1 cellular context compared by ENCODE assay signal in the genomic region with DNA sequence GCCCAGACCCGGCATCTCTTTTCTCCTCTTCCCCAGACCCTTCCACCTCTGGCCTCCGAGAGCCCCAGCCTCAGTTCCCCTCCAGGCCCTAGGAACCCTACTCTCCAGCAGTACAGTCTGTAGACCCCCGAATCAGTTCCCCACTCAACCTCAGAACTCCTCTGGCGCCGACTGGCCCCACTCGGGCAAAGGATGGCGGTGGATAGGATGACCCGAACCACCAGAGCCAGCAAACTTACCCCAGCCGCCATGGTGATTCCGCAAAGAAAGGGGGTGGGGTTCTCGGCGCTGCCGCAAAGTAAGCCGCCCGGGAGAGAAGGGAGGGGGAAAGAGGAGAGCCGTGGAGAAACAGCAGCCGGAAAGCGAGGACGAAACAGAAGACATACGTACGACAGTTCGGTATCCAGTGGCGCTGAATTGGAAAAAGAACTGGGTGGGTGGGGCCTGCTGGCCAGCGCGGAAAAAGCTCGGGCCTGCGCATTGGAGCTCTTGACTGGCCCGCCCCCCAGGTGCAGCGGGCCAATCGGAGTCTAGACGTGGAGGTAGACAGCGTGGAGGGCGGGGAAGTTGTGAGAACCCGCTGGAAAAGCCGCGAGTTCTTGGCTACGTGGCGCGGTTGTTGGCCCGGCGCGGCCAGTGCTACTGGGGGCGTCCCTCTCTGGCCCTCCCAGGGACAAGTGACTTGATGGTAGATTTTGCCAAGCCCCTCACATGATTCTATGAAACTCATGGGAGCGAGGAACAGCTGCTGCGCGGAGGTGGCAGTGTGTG.
TF ChIP-seq lines count a peak whose summit lies in the region.

A gene with protein sequence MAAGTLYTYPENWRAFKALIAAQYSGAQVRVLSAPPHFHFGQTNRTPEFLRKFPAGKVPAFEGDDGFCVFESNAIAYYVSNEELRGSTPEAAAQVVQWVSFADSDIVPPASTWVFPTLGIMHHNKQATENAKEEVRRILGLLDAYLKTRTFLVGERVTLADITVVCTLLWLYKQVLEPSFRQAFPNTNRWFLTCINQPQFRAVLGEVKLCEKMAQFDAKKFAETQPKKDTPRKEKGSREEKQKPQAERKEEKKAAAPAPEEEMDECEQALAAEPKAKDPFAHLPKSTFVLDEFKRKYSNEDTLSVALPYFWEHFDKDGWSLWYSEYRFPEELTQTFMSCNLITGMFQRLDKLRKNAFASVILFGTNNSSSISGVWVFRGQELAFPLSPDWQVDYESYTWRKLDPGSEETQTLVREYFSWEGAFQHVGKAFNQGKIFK (minus strand): TSS at position 300 of the 771 bp plus-strand sequence. CDS start 49 bp downstream, at position 251.

TF ChIP-seq in K562, 482 proteins besides CTCF, POLR2A, EP300 and RAD21 (continued from another document and continues in another):
- TF ChIP-seq, protein P1, sequence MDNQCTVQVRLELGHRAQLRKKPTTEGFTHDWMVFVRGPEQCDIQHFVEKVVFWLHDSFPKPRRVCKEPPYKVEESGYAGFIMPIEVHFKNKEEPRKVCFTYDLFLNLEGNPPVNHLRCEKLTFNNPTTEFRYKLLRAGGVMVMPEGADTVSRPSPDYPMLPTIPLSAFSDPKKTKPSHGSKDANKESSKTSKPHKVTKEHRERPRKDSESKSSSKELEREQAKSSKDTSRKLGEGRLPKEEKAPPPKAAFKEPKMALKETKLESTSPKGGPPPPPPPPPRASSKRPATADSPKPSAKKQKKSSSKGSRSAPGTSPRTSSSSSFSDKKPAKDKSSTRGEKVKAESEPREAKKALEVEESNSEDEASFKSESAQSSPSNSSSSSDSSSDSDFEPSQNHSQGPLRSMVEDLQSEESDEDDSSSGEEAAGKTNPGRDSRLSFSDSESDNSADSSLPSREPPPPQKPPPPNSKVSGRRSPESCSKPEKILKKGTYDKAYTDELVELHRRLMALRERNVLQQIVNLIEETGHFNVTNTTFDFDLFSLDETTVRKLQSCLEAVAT (IDR thresholded peaks at IDR 0.05), result peak; percentile 57 to 79; a peak in 3 of 4 replicates
- TF ChIP-seq CHD4 (IDR thresholded peaks at IDR 0.05; ENCODE audit: insufficient read depth, insufficient replicate concordance, low read depth, low read length, poor library complexity, severe bottlenecking), result no peak
- TF ChIP-seq ZNF507 (tag; conservative IDR thresholded peaks at IDR 0.05), result no peak
- TF ChIP-seq CBFA2T2 (conservative IDR thresholded peaks at IDR 0.05), result no peak
- TF ChIP-seq ARID2 (IDR thresholded peaks at IDR 0.05), result no peak
- no peak for TF ChIP-seq CREBBP (IDR thresholded peaks at IDR 0.05; ENCODE audit: low read depth, low read length)
- TF ChIP-seq CAMTA2 (CRISPR knock-in tag; conservative IDR thresholded peaks at IDR 0.05), result peak; percentile 83; the same call in 1 of the 2 replicates
- no peak for TF ChIP-seq ZNF707 (CRISPR knock-in tag; conservative IDR thresholded peaks at IDR 0.05)
- TF ChIP-seq RBBP5 (IDR thresholded peaks at IDR 0.05; ENCODE audit: borderline replicate concordance, insufficient read depth, low read length, poor library complexity, severe bottlenecking), result peak; percentile 89
- TF ChIP-seq DNMT1 (IDR thresholded peaks at IDR 0.05), result no peak; the same call in 1 of the 2 replicates
- peak; percentile 53; the same call in 1 of the 2 replicates for TF ChIP-seq KAT7 (CRISPR knock-in tag; IDR thresholded peaks at IDR 0.05; ENCODE audit: borderline replicate concordance)
- TF ChIP-seq CHD1 (IDR thresholded peaks at IDR 0.05; ENCODE audit: low read length), result no peak
- TF ChIP-seq, protein P2, sequence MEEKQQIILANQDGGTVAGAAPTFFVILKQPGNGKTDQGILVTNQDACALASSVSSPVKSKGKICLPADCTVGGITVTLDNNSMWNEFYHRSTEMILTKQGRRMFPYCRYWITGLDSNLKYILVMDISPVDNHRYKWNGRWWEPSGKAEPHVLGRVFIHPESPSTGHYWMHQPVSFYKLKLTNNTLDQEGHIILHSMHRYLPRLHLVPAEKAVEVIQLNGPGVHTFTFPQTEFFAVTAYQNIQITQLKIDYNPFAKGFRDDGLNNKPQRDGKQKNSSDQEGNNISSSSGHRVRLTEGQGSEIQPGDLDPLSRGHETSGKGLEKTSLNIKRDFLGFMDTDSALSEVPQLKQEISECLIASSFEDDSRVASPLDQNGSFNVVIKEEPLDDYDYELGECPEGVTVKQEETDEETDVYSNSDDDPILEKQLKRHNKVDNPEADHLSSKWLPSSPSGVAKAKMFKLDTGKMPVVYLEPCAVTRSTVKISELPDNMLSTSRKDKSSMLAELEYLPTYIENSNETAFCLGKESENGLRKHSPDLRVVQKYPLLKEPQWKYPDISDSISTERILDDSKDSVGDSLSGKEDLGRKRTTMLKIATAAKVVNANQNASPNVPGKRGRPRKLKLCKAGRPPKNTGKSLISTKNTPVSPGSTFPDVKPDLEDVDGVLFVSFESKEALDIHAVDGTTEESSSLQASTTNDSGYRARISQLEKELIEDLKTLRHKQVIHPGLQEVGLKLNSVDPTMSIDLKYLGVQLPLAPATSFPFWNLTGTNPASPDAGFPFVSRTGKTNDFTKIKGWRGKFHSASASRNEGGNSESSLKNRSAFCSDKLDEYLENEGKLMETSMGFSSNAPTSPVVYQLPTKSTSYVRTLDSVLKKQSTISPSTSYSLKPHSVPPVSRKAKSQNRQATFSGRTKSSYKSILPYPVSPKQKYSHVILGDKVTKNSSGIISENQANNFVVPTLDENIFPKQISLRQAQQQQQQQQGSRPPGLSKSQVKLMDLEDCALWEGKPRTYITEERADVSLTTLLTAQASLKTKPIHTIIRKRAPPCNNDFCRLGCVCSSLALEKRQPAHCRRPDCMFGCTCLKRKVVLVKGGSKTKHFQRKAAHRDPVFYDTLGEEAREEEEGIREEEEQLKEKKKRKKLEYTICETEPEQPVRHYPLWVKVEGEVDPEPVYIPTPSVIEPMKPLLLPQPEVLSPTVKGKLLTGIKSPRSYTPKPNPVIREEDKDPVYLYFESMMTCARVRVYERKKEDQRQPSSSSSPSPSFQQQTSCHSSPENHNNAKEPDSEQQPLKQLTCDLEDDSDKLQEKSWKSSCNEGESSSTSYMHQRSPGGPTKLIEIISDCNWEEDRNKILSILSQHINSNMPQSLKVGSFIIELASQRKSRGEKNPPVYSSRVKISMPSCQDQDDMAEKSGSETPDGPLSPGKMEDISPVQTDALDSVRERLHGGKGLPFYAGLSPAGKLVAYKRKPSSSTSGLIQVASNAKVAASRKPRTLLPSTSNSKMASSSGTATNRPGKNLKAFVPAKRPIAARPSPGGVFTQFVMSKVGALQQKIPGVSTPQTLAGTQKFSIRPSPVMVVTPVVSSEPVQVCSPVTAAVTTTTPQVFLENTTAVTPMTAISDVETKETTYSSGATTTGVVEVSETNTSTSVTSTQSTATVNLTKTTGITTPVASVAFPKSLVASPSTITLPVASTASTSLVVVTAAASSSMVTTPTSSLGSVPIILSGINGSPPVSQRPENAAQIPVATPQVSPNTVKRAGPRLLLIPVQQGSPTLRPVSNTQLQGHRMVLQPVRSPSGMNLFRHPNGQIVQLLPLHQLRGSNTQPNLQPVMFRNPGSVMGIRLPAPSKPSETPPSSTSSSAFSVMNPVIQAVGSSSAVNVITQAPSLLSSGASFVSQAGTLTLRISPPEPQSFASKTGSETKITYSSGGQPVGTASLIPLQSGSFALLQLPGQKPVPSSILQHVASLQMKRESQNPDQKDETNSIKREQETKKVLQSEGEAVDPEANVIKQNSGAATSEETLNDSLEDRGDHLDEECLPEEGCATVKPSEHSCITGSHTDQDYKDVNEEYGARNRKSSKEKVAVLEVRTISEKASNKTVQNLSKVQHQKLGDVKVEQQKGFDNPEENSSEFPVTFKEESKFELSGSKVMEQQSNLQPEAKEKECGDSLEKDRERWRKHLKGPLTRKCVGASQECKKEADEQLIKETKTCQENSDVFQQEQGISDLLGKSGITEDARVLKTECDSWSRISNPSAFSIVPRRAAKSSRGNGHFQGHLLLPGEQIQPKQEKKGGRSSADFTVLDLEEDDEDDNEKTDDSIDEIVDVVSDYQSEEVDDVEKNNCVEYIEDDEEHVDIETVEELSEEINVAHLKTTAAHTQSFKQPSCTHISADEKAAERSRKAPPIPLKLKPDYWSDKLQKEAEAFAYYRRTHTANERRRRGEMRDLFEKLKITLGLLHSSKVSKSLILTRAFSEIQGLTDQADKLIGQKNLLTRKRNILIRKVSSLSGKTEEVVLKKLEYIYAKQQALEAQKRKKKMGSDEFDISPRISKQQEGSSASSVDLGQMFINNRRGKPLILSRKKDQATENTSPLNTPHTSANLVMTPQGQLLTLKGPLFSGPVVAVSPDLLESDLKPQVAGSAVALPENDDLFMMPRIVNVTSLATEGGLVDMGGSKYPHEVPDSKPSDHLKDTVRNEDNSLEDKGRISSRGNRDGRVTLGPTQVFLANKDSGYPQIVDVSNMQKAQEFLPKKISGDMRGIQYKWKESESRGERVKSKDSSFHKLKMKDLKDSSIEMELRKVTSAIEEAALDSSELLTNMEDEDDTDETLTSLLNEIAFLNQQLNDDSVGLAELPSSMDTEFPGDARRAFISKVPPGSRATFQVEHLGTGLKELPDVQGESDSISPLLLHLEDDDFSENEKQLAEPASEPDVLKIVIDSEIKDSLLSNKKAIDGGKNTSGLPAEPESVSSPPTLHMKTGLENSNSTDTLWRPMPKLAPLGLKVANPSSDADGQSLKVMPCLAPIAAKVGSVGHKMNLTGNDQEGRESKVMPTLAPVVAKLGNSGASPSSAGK (IDR thresholded peaks at IDR 0.05), result no peak
- TF ChIP-seq PHB2 (IDR thresholded peaks at IDR 0.05; ENCODE audit: low read depth), result 0 out of 2 replicates have a peak, but pooled peaks have one; percentile 21
- no peak for TF ChIP-seq ZNF75A (CRISPR knock-in tag; IDR thresholded peaks at IDR 0.05)
- no peak for TF ChIP-seq ZNF644 (tag; IDR thresholded peaks at IDR 0.05; ENCODE audit: low read depth)
- TF ChIP-seq NCOA4 (IDR thresholded peaks at IDR 0.05; ENCODE audit: partially characterized antibody), result no peak
- no peak for TF ChIP-seq ZNF282 (CRISPR knock-in tag; IDR thresholded peaks at IDR 0.05)
- no peak for TF ChIP-seq ZNF324 (CRISPR knock-in tag; IDR thresholded peaks at IDR 0.05)
- no peak for TF ChIP-seq HEY1 (CRISPR knock-in tag; IDR thresholded peaks at IDR 0.05; ENCODE audit: borderline replicate concordance)
- TF ChIP-seq, protein P3, sequence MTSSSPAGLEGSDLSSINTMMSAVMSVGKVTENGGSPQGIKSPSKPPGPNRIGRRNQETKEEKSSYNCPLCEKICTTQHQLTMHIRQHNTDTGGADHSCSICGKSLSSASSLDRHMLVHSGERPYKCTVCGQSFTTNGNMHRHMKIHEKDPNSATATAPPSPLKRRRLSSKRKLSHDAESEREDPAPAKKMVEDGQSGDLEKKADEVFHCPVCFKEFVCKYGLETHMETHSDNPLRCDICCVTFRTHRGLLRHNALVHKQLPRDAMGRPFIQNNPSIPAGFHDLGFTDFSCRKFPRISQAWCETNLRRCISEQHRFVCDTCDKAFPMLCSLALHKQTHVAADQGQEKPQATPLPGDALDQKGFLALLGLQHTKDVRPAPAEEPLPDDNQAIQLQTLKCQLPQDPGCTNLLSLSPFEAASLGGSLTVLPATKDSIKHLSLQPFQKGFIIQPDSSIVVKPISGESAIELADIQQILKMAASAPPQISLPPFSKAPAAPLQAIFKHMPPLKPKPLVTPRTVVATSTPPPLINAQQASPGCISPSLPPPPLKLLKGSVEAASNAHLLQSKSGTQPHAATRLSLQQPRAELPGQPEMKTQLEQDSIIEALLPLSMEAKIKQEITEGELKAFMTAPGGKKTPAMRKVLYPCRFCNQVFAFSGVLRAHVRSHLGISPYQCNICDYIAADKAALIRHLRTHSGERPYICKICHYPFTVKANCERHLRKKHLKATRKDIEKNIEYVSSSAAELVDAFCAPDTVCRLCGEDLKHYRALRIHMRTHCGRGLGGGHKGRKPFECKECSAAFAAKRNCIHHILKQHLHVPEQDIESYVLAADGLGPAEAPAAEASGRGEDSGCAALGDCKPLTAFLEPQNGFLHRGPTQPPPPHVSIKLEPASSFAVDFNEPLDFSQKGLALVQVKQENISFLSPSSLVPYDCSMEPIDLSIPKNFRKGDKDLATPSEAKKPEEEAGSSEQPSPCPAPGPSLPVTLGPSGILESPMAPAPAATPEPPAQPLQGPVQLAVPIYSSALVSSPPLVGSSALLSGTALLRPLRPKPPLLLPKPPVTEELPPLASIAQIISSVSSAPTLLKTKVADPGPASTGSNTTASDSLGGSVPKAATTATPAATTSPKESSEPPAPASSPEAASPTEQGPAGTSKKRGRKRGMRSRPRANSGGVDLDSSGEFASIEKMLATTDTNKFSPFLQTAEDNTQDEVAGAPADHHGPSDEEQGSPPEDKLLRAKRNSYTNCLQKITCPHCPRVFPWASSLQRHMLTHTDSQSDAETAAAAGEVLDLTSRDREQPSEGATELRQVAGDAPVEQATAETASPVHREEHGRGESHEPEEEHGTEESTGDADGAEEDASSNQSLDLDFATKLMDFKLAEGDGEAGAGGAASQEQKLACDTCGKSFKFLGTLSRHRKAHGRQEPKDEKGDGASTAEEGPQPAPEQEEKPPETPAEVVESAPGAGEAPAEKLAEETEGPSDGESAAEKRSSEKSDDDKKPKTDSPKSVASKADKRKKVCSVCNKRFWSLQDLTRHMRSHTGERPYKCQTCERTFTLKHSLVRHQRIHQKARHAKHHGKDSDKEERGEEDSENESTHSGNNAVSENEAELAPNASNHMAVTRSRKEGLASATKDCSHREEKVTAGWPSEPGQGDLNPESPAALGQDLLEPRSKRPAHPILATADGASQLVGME (CRISPR knock-in tag; IDR thresholded peaks at IDR 0.05), result no peak
- TF ChIP-seq, protein P4, sequence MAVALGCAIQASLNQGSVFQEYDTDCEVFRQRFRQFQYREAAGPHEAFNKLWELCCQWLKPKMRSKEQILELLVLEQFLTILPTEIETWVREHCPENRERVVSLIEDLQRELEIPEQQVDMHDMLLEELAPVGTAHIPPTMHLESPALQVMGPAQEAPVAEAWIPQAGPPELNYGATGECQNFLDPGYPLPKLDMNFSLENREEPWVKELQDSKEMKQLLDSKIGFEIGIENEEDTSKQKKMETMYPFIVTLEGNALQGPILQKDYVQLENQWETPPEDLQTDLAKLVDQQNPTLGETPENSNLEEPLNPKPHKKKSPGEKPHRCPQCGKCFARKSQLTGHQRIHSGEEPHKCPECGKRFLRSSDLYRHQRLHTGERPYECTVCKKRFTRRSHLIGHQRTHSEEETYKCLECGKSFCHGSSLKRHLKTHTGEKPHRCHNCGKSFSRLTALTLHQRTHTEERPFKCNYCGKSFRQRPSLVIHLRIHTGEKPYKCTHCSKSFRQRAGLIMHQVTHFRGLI (CRISPR knock-in tag; IDR thresholded peaks at IDR 0.05), result no peak
- TF ChIP-seq JUND (IDR thresholded peaks at IDR 0.05; ENCODE audit: borderline replicate concordance, low read depth, low read length), result peak; percentile 2; the same call in 1 of the 2 replicates
- TF ChIP-seq JUND (tag; IDR thresholded peaks at IDR 0.05; ENCODE audit: borderline replicate concordance, low read depth, low read length), result no peak; the same call in 2 of the 3 replicates
- no peak for TF ChIP-seq PTBP1 (IDR thresholded peaks at IDR 0.05; ENCODE audit: low read depth, low read length)
- TF ChIP-seq NFE2 (IDR thresholded peaks at IDR 0.05; ENCODE audit: low read depth), result peak; percentile 45; the same call in 1 of the 2 replicates
- no peak for TF ChIP-seq ZSCAN29 (IDR thresholded peaks at IDR 0.05)
- peak; percentile 90 to 97 for TF ChIP-seq MAZ (CRISPR knock-in tag; conservative IDR thresholded peaks at IDR 0.05 in 1 of 2, IDR thresholded peaks at IDR 0.05 in 1 of 2)
- TF ChIP-seq, protein P5, sequence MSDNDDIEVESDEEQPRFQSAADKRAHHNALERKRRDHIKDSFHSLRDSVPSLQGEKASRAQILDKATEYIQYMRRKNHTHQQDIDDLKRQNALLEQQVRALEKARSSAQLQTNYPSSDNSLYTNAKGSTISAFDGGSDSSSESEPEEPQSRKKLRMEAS (CRISPR knock-in tag; IDR thresholded peaks at IDR 0.05), result no peak
- no peak for TF ChIP-seq DMBX1 (CRISPR knock-in tag; IDR thresholded peaks at IDR 0.05; ENCODE audit: borderline replicate concordance)
- 0 out of 2 replicates have a peak, but pooled peaks have one; percentile 56 for TF ChIP-seq LARP7 (IDR thresholded peaks at IDR 0.05)
